Comparison of ENCODE assay signal across 1 cellular context in genomic region chr17:37742762-37743611, GRCh38.
TF ChIP-seq lines count a peak whose summit lies in the region.

No MANE protein-coding gene starts in this region.

TF ChIP-seq in H1, 55 proteins besides CTCF, POLR2A, EP300 and RAD21 (continued from another document):
- TF ChIP-seq SIRT6 (IDR thresholded peaks at IDR 0.05; ENCODE audit: low read length) (no peak), ASH2L (IDR thresholded peaks at IDR 0.05; ENCODE audit: low read length) (peak; percentile 32), FOSL1 (IDR thresholded peaks at IDR 0.05; ENCODE audit: insufficient read depth, low read depth, low read length) (no peak)
